In genomic region chr12:92995258-92995905, GRCh38 we compare ENCODE assay signal across 9 cellular contexts.
A peak's percentile ranks its signal among the peaks of the same experiment; 100 is the strongest.
DNase-seq lines count a peak whose midpoint lies in the region; ATAC-seq and FAIRE-seq lines count a peak whose summit lies in the region.
"Had no signal": no experiment of that assay in that cellular context is flagged by ENCODE, and none has a peak within 500 bp of the region (broad histone marks: within the 10 kb centered on the region; RNA-seq: fewer than 3 reads in every experiment).

No MANE protein-coding gene starts in this region.

- FAIRE-seq in GM19239 (lab: Jason Lieb, UNC): peak; percentile 88

- no peaks in the 10 kb centered on the region for H3K36me3 Mint-ChIP-seq in activated naive CD4-positive, alpha-beta T cell treated with anti-CD3 and anti-CD28 coated beads, Interleukin-2, amount 50 U/mL, for 72 hours

- H3K27ac Mint-ChIP-seq in activated naive CD4-positive, alpha-beta T cell treated with anti-CD3 and anti-CD28 coated beads, Interleukin-2, amount 50 U/mL, for 72 hours: no peak overlapping the region

- no peak for DNase-seq in GM19239 (ENCODE audit: insufficient read length, low spot score)
- no peak for DNase-seq in activated naive CD4-positive, alpha-beta T cell treated with anti-CD3 and anti-CD28 coated beads, Interleukin-2, amount 50 U/mL, for 72 hours (ENCODE audit: low spot score in 2 of 2)
- DNase-seq in DMS53 (lab: John Stamatoyannopoulos, UW): no peak
- no peak for DNase-seq in SHP77 treated with DMSO at 0.1 percent for 48 hours (lab: John Stamatoyannopoulos, UW)
- no peak for DNase-seq in HuH-7.5 (ENCODE audit: low spot score)
- DNase-seq: NCI-H1436; stimulated activated CD4-positive, alpha-beta T cell treated with anti-CD3 and anti-CD28 coated beads, Interleukin-2, amount 100 ng/mL, for 24 hours had no signal

- ATAC-seq in HG02642 (IDR thresholded peaks at IDR 0.05; ENCODE audit: poor library complexity, unreplicated experiment): peak; percentile 82
- peak; percentile 87 for ATAC-seq in HG03460 (IDR thresholded peaks at IDR 0.05; ENCODE audit: unreplicated experiment)
- ATAC-seq in activated naive CD4-positive, alpha-beta T cell treated with anti-CD3 and anti-CD28 coated beads, Interleukin-2, amount 50 U/mL, for 72 hours: no peak

- H3K9me3 Mint-ChIP-seq in activated naive CD4-positive, alpha-beta T cell treated with anti-CD3 and anti-CD28 coated beads, Interleukin-2, amount 50 U/mL, for 72 hours: no peaks in the 10 kb centered on the region

Comparison
In these comparisons a context has a peak if more than half of its experiments do, and no peak if none do; other contexts are left out.
1. ATAC-seq: peak in HG02642 (single experiment) and HG03460 (single experiment); none in activated naive CD4-positive, alpha-beta T cell treated with anti-CD3 and anti-CD28 coated beads, Interleukin-2, amount 50 U/mL, for 72 hours (0 of 2).